In the genomic region with DNA sequence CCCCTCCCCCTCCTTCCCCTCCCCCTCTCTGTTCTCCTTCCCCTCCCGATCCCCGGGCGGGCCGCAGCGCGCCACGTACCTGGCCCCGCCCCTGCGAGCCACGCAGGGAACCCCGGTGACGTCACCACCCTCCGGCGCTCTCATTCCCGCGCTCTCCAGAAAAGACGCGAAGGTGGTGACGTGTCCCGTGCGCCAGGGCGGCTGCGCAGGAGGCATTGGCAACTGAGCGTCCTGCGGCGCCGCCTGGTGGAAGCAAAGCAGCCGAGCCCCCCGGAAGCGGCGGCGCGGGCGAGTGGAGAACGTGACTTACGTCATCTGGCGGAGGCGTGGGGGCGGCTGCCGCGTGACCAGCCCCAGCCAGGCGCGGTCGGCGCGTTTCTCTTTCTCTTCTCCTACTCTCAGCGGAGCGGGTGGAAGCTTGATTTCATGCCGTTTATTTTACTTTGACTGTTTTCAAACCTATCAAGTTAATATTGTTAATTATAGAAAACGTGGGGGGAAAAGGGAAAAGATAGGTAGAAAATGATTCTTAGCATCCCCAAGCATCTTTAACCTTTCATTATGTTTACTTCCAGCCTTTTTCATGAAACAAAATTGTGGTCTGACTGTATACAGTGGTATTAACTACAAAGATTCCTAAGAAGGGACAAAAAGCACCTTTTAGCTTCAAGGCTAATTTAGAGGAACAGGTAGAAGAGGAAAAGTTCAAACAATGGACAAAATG, we compare ENCODE assay signal across 1 cellular context.
TF ChIP-seq lines count a peak whose summit lies in the region.

No MANE protein-coding gene starts in this region.

TF ChIP-seq in HepG2, 621 proteins besides CTCF, POLR2A, EP300 and RAD21 (continued from another document and continues in another):
- TF ChIP-seq, protein P1, sequence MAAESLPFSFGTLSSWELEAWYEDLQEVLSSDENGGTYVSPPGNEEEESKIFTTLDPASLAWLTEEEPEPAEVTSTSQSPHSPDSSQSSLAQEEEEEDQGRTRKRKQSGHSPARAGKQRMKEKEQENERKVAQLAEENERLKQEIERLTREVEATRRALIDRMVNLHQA (CRISPR knock-in tag; IDR thresholded peaks at IDR 0.05): peak; percentile 47; the same call in 1 of the 2 replicates
- TF ChIP-seq KLF6 (CRISPR knock-in tag; IDR thresholded peaks at IDR 0.05) (peak; percentile 98), THAP11 (CRISPR knock-in tag; IDR thresholded peaks at IDR 0.05) (peak; percentile 91), BRD4 (CRISPR knock-in tag; IDR thresholded peaks at IDR 0.05) (peak; percentile 78), KAT7 (CRISPR knock-in tag; IDR thresholded peaks at IDR 0.05; ENCODE audit: borderline replicate concordance) (peak; percentile 93), ZNF878 (CRISPR knock-in tag; IDR thresholded peaks at IDR 0.05) (peak; percentile 99), ZNF460 (CRISPR knock-in tag; IDR thresholded peaks at IDR 0.05; ENCODE audit: borderline replicate concordance) (peak; percentile 74; the same call in 1 of the 2 replicates), AGO2 (optimal IDR thresholded peaks at IDR 0.05; ENCODE audit: low read depth, low read length) (no peak), ZNF44 (CRISPR knock-in tag; IDR thresholded peaks at IDR 0.05) (peak; percentile 56; the same call in 1 of the 2 replicates), ARNTL (CRISPR knock-in tag; IDR thresholded peaks at IDR 0.05) (peak; percentile 100), RAD51 (IDR thresholded peaks at IDR 0.05; ENCODE audit: borderline replicate concordance) (peak; percentile 6; the same call in 1 of the 2 replicates), TGIF2 (CRISPR knock-in tag; IDR thresholded peaks at IDR 0.05) (peak; percentile 97), ZNF367 (CRISPR knock-in tag; IDR thresholded peaks at IDR 0.05; ENCODE audit: borderline replicate concordance) (peak; percentile 87; the same call in 1 of the 2 replicates), ZBTB7B (CRISPR knock-in tag; IDR thresholded peaks at IDR 0.05) (peak; percentile 99), SMYD3 (CRISPR knock-in tag; IDR thresholded peaks at IDR 0.05) (peak; percentile 33; the same call in 1 of the 2 replicates), BHLHE40 (IDR thresholded peaks at IDR 0.05; ENCODE audit: low read length) (peak; percentile 100), ZNF253 (CRISPR knock-in tag; IDR thresholded peaks at IDR 0.05; ENCODE audit: borderline replicate concordance) (no peak), KLF11 (CRISPR knock-in tag; IDR thresholded peaks at IDR 0.05) (peak; percentile 98), MAF1 (CRISPR knock-in tag; IDR thresholded peaks at IDR 0.05; ENCODE audit: borderline replicate concordance) (peak; percentile 85), ZEB1 (IDR thresholded peaks at IDR 0.05; ENCODE audit: insufficient replicate concordance, low read depth) (peak; percentile 59), ZNF296 (CRISPR knock-in tag; conservative IDR thresholded peaks at IDR 0.05) (no peak), IKZF1 (IDR thresholded peaks at IDR 0.05) (no peak), ZSCAN9 (CRISPR knock-in tag; IDR thresholded peaks at IDR 0.05; ENCODE audit: borderline replicate concordance) (peak; percentile 99), ZNF629 (CRISPR knock-in tag; conservative IDR thresholded peaks at IDR 0.05) (no peak; the same call in 1 of the 2 replicates), ARNT (IDR thresholded peaks at IDR 0.05) (no peak), SALL2 (CRISPR knock-in tag; IDR thresholded peaks at IDR 0.05) (peak; percentile 99), ZNF337 (CRISPR knock-in tag; IDR thresholded peaks at IDR 0.05; ENCODE audit: borderline replicate concordance, low read depth) (peak; percentile 94; the same call in 1 of the 2 replicates), KDM5B (CRISPR knock-in tag; IDR thresholded peaks at IDR 0.05; ENCODE audit: borderline replicate concordance) (peak; percentile 44; the same call in 1 of the 2 replicates), EED (CRISPR knock-in tag; IDR thresholded peaks at IDR 0.05) (0 out of 2 replicates have a peak, but pooled peaks have one; percentile 17), KDM5A (IDR thresholded peaks at IDR 0.05; ENCODE audit: borderline replicate concordance, low read length) (peak; percentile 71; the same call in 1 of the 2 replicates)
- TF ChIP-seq, protein P2, sequence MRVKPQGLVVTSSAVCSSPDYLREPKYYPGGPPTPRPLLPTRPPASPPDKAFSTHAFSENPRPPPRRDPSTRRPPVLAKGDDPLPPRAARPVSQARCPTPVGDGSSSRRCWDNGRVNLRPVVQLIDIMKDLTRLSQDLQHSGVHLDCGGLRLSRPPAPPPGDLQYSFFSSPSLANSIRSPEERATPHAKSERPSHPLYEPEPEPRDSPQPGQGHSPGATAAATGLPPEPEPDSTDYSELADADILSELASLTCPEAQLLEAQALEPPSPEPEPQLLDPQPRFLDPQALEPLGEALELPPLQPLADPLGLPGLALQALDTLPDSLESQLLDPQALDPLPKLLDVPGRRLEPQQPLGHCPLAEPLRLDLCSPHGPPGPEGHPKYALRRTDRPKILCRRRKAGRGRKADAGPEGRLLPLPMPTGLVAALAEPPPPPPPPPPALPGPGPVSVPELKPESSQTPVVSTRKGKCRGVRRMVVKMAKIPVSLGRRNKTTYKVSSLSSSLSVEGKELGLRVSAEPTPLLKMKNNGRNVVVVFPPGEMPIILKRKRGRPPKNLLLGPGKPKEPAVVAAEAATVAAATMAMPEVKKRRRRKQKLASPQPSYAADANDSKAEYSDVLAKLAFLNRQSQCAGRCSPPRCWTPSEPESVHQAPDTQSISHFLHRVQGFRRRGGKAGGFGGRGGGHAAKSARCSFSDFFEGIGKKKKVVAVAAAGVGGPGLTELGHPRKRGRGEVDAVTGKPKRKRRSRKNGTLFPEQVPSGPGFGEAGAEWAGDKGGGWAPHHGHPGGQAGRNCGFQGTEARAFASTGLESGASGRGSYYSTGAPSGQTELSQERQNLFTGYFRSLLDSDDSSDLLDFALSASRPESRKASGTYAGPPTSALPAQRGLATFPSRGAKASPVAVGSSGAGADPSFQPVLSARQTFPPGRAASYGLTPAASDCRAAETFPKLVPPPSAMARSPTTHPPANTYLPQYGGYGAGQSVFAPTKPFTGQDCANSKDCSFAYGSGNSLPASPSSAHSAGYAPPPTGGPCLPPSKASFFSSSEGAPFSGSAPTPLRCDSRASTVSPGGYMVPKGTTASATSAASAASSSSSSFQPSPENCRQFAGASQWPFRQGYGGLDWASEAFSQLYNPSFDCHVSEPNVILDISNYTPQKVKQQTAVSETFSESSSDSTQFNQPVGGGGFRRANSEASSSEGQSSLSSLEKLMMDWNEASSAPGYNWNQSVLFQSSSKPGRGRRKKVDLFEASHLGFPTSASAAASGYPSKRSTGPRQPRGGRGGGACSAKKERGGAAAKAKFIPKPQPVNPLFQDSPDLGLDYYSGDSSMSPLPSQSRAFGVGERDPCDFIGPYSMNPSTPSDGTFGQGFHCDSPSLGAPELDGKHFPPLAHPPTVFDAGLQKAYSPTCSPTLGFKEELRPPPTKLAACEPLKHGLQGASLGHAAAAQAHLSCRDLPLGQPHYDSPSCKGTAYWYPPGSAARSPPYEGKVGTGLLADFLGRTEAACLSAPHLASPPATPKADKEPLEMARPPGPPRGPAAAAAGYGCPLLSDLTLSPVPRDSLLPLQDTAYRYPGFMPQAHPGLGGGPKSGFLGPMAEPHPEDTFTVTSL (CRISPR knock-in tag; IDR thresholded peaks at IDR 0.05; ENCODE audit: borderline replicate concordance): peak; percentile 79; the same call in 1 of the 2 replicates
- TF ChIP-seq, protein P3, sequence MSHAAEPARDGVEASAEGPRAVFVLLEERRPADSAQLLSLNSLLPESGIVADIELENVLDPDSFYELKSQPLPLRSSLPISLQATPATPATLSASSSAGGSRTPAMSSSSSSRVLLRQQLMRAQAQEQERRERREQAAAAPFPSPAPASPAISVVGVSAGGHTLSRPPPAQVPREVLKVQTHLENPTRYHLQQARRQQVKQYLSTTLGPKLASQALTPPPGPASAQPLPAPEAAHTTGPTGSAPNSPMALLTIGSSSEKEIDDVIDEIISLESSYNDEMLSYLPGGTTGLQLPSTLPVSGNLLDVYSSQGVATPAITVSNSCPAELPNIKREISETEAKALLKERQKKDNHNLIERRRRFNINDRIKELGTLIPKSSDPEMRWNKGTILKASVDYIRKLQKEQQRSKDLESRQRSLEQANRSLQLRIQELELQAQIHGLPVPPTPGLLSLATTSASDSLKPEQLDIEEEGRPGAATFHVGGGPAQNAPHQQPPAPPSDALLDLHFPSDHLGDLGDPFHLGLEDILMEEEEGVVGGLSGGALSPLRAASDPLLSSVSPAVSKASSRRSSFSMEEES (CRISPR knock-in tag; IDR thresholded peaks at IDR 0.05): peak; percentile 100
- TF ChIP-seq, protein P4, sequence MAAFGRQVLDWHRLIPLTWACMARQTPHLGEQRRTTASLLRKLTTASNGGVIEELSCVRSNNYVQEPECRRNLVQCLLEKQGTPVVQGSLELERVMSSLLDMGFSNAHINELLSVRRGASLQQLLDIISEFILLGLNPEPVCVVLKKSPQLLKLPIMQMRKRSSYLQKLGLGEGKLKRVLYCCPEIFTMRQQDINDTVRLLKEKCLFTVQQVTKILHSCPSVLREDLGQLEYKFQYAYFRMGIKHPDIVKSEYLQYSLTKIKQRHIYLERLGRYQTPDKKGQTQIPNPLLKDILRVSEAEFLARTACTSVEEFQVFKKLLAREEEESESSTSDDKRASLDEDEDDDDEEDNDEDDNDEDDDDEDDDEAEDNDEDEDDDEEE (CRISPR knock-in tag; IDR thresholded peaks at IDR 0.05): peak; percentile 70; the same call in 1 of the 2 replicates
- TF ChIP-seq, protein P5, sequence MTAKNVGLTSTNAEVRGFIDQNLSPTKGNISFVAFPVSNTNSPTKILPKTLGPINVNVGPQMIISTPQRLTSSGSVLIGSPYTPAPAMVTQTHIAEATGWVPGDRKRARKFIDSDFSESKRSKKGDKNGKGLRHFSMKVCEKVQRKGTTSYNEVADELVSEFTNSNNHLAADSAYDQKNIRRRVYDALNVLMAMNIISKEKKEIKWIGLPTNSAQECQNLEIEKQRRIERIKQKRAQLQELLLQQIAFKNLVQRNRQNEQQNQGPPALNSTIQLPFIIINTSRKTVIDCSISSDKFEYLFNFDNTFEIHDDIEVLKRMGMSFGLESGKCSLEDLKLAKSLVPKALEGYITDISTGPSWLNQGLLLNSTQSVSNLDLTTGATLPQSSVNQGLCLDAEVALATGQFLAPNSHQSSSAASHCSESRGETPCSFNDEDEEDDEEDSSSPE (CRISPR knock-in tag; IDR thresholded peaks at IDR 0.05): peak; percentile 99
- TF ChIP-seq, protein P6, sequence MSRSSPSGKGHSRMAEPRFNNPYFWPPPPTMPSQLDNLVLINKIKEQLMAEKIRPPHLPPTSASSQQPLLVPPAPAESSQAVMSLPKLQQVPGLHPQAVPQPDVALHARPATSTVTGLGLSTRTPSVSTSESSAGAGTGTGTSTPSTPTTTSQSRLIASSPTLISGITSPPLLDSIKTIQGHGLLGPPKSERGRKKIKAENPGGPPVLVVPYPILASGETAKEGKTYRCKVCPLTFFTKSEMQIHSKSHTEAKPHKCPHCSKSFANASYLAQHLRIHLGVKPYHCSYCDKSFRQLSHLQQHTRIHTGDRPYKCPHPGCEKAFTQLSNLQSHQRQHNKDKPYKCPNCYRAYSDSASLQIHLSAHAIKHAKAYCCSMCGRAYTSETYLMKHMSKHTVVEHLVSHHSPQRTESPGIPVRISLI (CRISPR knock-in tag; IDR thresholded peaks at IDR 0.05; ENCODE audit: borderline replicate concordance): peak; percentile 90
- TF ChIP-seq, protein P7, sequence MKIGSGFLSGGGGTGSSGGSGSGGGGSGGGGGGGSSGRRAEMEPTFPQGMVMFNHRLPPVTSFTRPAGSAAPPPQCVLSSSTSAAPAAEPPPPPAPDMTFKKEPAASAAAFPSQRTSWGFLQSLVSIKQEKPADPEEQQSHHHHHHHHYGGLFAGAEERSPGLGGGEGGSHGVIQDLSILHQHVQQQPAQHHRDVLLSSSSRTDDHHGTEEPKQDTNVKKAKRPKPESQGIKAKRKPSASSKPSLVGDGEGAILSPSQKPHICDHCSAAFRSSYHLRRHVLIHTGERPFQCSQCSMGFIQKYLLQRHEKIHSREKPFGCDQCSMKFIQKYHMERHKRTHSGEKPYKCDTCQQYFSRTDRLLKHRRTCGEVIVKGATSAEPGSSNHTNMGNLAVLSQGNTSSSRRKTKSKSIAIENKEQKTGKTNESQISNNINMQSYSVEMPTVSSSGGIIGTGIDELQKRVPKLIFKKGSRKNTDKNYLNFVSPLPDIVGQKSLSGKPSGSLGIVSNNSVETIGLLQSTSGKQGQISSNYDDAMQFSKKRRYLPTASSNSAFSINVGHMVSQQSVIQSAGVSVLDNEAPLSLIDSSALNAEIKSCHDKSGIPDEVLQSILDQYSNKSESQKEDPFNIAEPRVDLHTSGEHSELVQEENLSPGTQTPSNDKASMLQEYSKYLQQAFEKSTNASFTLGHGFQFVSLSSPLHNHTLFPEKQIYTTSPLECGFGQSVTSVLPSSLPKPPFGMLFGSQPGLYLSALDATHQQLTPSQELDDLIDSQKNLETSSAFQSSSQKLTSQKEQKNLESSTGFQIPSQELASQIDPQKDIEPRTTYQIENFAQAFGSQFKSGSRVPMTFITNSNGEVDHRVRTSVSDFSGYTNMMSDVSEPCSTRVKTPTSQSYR (CRISPR knock-in tag; IDR thresholded peaks at IDR 0.05; ENCODE audit: borderline replicate concordance): peak; percentile 95; the same call in 1 of the 2 replicates
- TF ChIP-seq, protein P8, sequence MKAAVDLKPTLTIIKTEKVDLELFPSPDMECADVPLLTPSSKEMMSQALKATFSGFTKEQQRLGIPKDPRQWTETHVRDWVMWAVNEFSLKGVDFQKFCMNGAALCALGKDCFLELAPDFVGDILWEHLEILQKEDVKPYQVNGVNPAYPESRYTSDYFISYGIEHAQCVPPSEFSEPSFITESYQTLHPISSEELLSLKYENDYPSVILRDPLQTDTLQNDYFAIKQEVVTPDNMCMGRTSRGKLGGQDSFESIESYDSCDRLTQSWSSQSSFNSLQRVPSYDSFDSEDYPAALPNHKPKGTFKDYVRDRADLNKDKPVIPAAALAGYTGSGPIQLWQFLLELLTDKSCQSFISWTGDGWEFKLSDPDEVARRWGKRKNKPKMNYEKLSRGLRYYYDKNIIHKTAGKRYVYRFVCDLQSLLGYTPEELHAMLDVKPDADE (CRISPR knock-in tag; IDR thresholded peaks at IDR 0.05): no peak
- TF ChIP-seq, protein P9, sequence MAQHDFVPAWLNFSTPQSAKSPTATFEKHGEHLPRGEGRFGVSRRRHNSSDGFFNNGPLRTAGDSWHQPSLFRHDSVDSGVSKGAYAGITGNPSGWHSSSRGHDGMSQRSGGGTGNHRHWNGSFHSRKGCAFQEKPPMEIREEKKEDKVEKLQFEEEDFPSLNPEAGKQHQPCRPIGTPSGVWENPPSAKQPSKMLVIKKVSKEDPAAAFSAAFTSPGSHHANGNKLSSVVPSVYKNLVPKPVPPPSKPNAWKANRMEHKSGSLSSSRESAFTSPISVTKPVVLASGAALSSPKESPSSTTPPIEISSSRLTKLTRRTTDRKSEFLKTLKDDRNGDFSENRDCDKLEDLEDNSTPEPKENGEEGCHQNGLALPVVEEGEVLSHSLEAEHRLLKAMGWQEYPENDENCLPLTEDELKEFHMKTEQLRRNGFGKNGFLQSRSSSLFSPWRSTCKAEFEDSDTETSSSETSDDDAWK (CRISPR knock-in tag; IDR thresholded peaks at IDR 0.05): no peak
- TF ChIP-seq, protein P10, sequence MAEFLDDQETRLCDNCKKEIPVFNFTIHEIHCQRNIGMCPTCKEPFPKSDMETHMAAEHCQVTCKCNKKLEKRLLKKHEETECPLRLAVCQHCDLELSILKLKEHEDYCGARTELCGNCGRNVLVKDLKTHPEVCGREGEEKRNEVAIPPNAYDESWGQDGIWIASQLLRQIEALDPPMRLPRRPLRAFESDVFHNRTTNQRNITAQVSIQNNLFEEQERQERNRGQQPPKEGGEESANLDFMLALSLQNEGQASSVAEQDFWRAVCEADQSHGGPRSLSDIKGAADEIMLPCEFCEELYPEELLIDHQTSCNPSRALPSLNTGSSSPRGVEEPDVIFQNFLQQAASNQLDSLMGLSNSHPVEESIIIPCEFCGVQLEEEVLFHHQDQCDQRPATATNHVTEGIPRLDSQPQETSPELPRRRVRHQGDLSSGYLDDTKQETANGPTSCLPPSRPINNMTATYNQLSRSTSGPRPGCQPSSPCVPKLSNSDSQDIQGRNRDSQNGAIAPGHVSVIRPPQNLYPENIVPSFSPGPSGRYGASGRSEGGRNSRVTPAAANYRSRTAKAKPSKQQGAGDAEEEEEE (CRISPR knock-in tag; IDR thresholded peaks at IDR 0.05; ENCODE audit: borderline replicate concordance): peak; percentile 92; the same call in 1 of the 2 replicates
